ENCODE assay signal across 11 cellular contexts in genomic region chr11:116928845-116929244, GRCh38.
DNase-seq lines count a peak whose midpoint lies in the region; ATAC-seq and TF ChIP-seq lines count a peak whose summit lies in the region.
"Had no signal": no experiment of that assay in that cellular context is flagged by ENCODE, and none has a peak within 500 bp of the region (broad histone marks: within the 10 kb centered on the region; RNA-seq: fewer than 3 reads in every experiment).

No MANE protein-coding gene starts in this region.

- H3K4me1 ChIP-seq in Peyer's patch (peaks cover 0 to 40% (median 14%) of the 10 kb centered on the region in 4 donors), fibroblast of lung (ENCODE audit: control insufficient read depth, extremely low read depth, insufficient read depth, low read length) (peaks cover 5% of the 10 kb centered on the region), stomach (peaks cover 13 to 54% (median 41%) of the 10 kb centered on the region in 4 donors)

- peak overlapping the region; percentile 62 for H3K4me3 Mint-ChIP-seq in activated naive CD4-positive, alpha-beta T cell treated with anti-CD3 and anti-CD28 coated beads, Interleukin-2, amount 50 U/mL, for 24 hours
- H3K4me3 Mint-ChIP-seq in Calu3 (ENCODE audit: low read depth, unreplicated experiment), result no peak overlapping the region

- no peak overlapping the region for H2AFZ ChIP-seq in fibroblast of lung (ENCODE audit: low read length)

- peak overlapping the region; percentile 7 for H3K4me2 ChIP-seq in fibroblast of lung (ENCODE audit: extremely low read depth, insufficient read depth, low read length)

- TF ChIP-seq EP300 in stomach (IDR thresholded peaks at IDR 0.05), result no peak

- WGBS in stomach, 5 donors, result 40 to 52% (median 47%) methylated on average over 5 of the region's 5 CpGs

- no peaks in the 10 kb centered on the region for H4K20me1 ChIP-seq in fibroblast of lung (ENCODE audit: control insufficient read depth, extremely low read depth, insufficient read depth, low read length)

- peaks cover 6% of the 10 kb centered on the region for H3K9me3 Mint-ChIP-seq in activated naive CD4-positive, alpha-beta T cell treated with anti-CD3 and anti-CD28 coated beads, Interleukin-2, amount 50 U/mL, for 24 hours
- H3K9me3 Mint-ChIP-seq in Calu3 (ENCODE audit: low read depth, unreplicated experiment), result no peaks in the 10 kb centered on the region

- CTCF ChIA-PET in Calu3 (lab: Charles Lee), result no interaction called here

- no peak overlapping the region for H3K4me3 ChIP-seq in Peyer's patch
- H3K4me3 ChIP-seq in fibroblast of lung (replicated peaks in 1 of 4; ENCODE audit: control extremely low read depth in 1 of 4, insufficient read depth in 1 of 4, low read depth in 3 of 4, low read length in 4 of 4), result no peak overlapping the region
- no peak overlapping the region for H3K4me3 ChIP-seq in stomach

- peaks cover 0 to 19% (median 0%) of the 10 kb centered on the region in 3 donors for H3K36me3 ChIP-seq in Peyer's patch
- no peaks in the 10 kb centered on the region for H3K36me3 ChIP-seq in fibroblast of lung (ENCODE audit: control insufficient read depth, insufficient read depth, low read length)
- H3K36me3 ChIP-seq in stomach, result peaks cover 7 to 25% (median 21%) of the 10 kb centered on the region in 4 donors

- TF ChIP-seq POLR2A in Peyer's patch (IDR thresholded peaks at IDR 0.05), result no peak
- TF ChIP-seq POLR2A in stomach (IDR thresholded peaks at IDR 0.05), result no peak

- intact Hi-C loops in stomach (cut with DNase I; ENCODE audit: low total_unique reads), result no loop called here
- intact Hi-C loops in Calu3 (cut with micrococcal nuclease; ENCODE audit: unreplicated experiment), result no loop called here

- no peak for TF ChIP-seq CTCF in Peyer's patch (IDR thresholded peaks at IDR 0.05)
- no peak for TF ChIP-seq CTCF in fibroblast of lung (conservative IDR thresholded peaks at IDR 0.05 in 1 of 2, IDR thresholded peaks at IDR 0.05 in 1 of 2; ENCODE audit: low read depth in 1 of 2, low read length in 2 of 2)
- TF ChIP-seq CTCF in stomach (IDR thresholded peaks at IDR 0.05), result no peak
- TF ChIP-seq CTCF in Calu3 (IDR thresholded peaks at IDR 0.05; ENCODE audit: unreplicated experiment), result no peak

- DNase-seq in activated naive CD4-positive, alpha-beta T cell treated with Interleukin-2 at 50 U/mL for 16 hours, result no peak
- DNase-seq in Peyer's patch (no peak), fibroblast of lung (ENCODE audit: low read depth in 2 of 2) (no peak), stomach (no peak), Calu3 (no peak)
- DNase-seq: anterior cingulate cortex; EL; stimulated activated CD4-positive, alpha-beta T cell treated with anti-CD3 and anti-CD28 coated beads, Interleukin-15, amount 100 ng/mL, for 24 hours had no signal

- peak overlapping the region; percentile 92 for H3K27ac Mint-ChIP-seq in activated naive CD4-positive, alpha-beta T cell treated with anti-CD3 and anti-CD28 coated beads, Interleukin-2, amount 50 U/mL, for 24 hours
- H3K27ac Mint-ChIP-seq in Calu3 (ENCODE audit: unreplicated experiment), result no peak overlapping the region

- H3K36me3 Mint-ChIP-seq in activated naive CD4-positive, alpha-beta T cell treated with anti-CD3 and anti-CD28 coated beads, Interleukin-2, amount 50 U/mL, for 24 hours, result peaks cover 6% of the 10 kb centered on the region
- peaks cover 5% of the 10 kb centered on the region for H3K36me3 Mint-ChIP-seq in Calu3 (ENCODE audit: insufficient read depth, unreplicated experiment)

- no peak overlapping the region for H3K9ac ChIP-seq in fibroblast of lung (ENCODE audit: insufficient read depth, low read length)

- H3K27me3 ChIP-seq in Peyer's patch, result no peaks in the 10 kb centered on the region
- no peaks in the 10 kb centered on the region for H3K27me3 ChIP-seq in fibroblast of lung (ENCODE audit: control insufficient read depth, insufficient read depth, low read length)
- no peaks in the 10 kb centered on the region for H3K27me3 ChIP-seq in stomach

- ATAC-seq in GM21528 (IDR thresholded peaks at IDR 0.05; ENCODE audit: low FRiP score, unreplicated experiment) (no peak), HG02884 (IDR thresholded peaks at IDR 0.05; ENCODE audit: unreplicated experiment) (no peak)

- no TSS peak for BruUV-seq in Calu3 (replicated peaks; lab: Mats Ljungman, UMichigan)

- H3K4me1 Mint-ChIP-seq in activated naive CD4-positive, alpha-beta T cell treated with anti-CD3 and anti-CD28 coated beads, Interleukin-2, amount 50 U/mL, for 24 hours, result peaks cover 96% of the 10 kb centered on the region
- H3K4me1 Mint-ChIP-seq in Calu3 (ENCODE audit: low read depth, unreplicated experiment), result peaks cover 9% of the 10 kb centered on the region

- H3K27ac ChIP-seq in Peyer's patch (peak overlapping the region in 3 of 4 donors; percentile 34 to 80 (median 66)), fibroblast of lung (ENCODE audit: insufficient read depth, low read length) (no peak overlapping the region), stomach (peak overlapping the region in 3 of 5 donors; percentile 6 to 72 (median 69))

- H3K9me3 ChIP-seq in Peyer's patch (no peaks in the 10 kb centered on the region), fibroblast of lung (ENCODE audit: control insufficient read depth, insufficient read depth, low read depth, low read length) (no peaks in the 10 kb centered on the region), stomach (no peaks in the 10 kb centered on the region)

- H3K27me3 Mint-ChIP-seq in activated naive CD4-positive, alpha-beta T cell treated with anti-CD3 and anti-CD28 coated beads, Interleukin-2, amount 50 U/mL, for 24 hours, result no peaks in the 10 kb centered on the region
- H3K27me3 Mint-ChIP-seq in Calu3 (ENCODE audit: unreplicated experiment), result no peaks in the 10 kb centered on the region

- H3K79me2 ChIP-seq in fibroblast of lung (ENCODE audit: control insufficient read depth, insufficient read depth, low read length), result no peaks in the 10 kb centered on the region
